In genomic region chr12:47222592-47222959, GRCh38 we compare ENCODE assay signal across 9 cellular contexts.
DNase-seq lines count a peak whose midpoint lies in the region; ATAC-seq and TF ChIP-seq lines count a peak whose summit lies in the region.
"Had no signal": no experiment of that assay in that cellular context is flagged by ENCODE, and none has a peak within 500 bp of the region (broad histone marks: within the 10 kb centered on the region; RNA-seq: fewer than 3 reads in every experiment).

No MANE protein-coding gene starts in this region.

- no peaks in the 10 kb centered on the region for H3K27me3 Mint-ChIP-seq in CD4-positive, alpha-beta memory T cell
- no peaks in the 10 kb centered on the region for H3K27me3 Mint-ChIP-seq in naive thymus-derived CD4-positive, alpha-beta T cell

- peak overlapping the region; percentile 1 to 29 for H3K4me3 ChIP-seq in CD4-positive, alpha-beta memory T cell (ENCODE audit: low read length in 2 of 2)
- H3K4me3 ChIP-seq in MM.1S (ENCODE audit: low read length) = no peak overlapping the region
- H3K4me3 ChIP-seq in colonic mucosa = no peak overlapping the region
- peak overlapping the region; percentile 35 for H3K4me3 ChIP-seq in naive thymus-derived CD4-positive, alpha-beta T cell (ENCODE audit: low read length)
- H3K4me3 ChIP-seq in vagina = no peak overlapping the region

- peak in 1 of 5 donors; percentile 27 for DNase-seq in CD4-positive, alpha-beta memory T cell
- no peak for DNase-seq in MM.1S
- no peak for DNase-seq in colonic mucosa
- DNase-seq in naive thymus-derived CD4-positive, alpha-beta T cell = no peak
- no peak for DNase-seq in vagina (ENCODE audit: extremely low spot score in 2 of 2)
- no peak for DNase-seq in pons (ENCODE audit: low spot score)
- no peak for DNase-seq in NCI-H1105 (lab: John Stamatoyannopoulos, UW)
- DNase-seq in DMS79 (lab: John Stamatoyannopoulos, UW) = no peak
- DNase-seq: activated gamma-delta T cell treated with Interleukin-2 at 50 U/mL for 16 hours had no signal

- peaks cover 51 to 79% (median 67%) of the 10 kb centered on the region in 4 donors for H3K4me1 Mint-ChIP-seq in CD4-positive, alpha-beta memory T cell
- peaks cover 50 to 78% (median 70%) of the 10 kb centered on the region in 7 donors for H3K4me1 Mint-ChIP-seq in naive thymus-derived CD4-positive, alpha-beta T cell

- H3K9me3 ChIP-seq in CD4-positive, alpha-beta memory T cell (ENCODE audit: control insufficient read depth in 1 of 2, low read length in 2 of 2) = no peaks in the 10 kb centered on the region
- no peaks in the 10 kb centered on the region for H3K9me3 ChIP-seq in MM.1S (replicated peaks; ENCODE audit: insufficient read depth, low read length)
- no peaks in the 10 kb centered on the region for H3K9me3 ChIP-seq in colonic mucosa
- H3K9me3 ChIP-seq in naive thymus-derived CD4-positive, alpha-beta T cell (ENCODE audit: control insufficient read depth in 2 of 3, low read length in 3 of 3) = no peaks in the 10 kb centered on the region
- H3K9me3 ChIP-seq in vagina = no peaks in the 10 kb centered on the region

- TF ChIP-seq POLR2A in vagina (IDR thresholded peaks at IDR 0.05) = no peak

- H3K36me3 Mint-ChIP-seq in CD4-positive, alpha-beta memory T cell = peaks cover 55 to 64% of the 10 kb centered on the region in 2 donors
- peaks cover 14 to 72% (median 50%) of the 10 kb centered on the region in 5 donors for H3K36me3 Mint-ChIP-seq in naive thymus-derived CD4-positive, alpha-beta T cell

- H3K4me1 ChIP-seq in CD4-positive, alpha-beta memory T cell (ENCODE audit: insufficient read depth, low read length) = peaks cover 93% of the 10 kb centered on the region
- H3K4me1 ChIP-seq in MM.1S (ENCODE audit: low read length) (peaks cover 10% of the 10 kb centered on the region; the same call in 1 of the 2 replicates), colonic mucosa (peaks cover 20% of the 10 kb centered on the region), vagina (peaks cover 16% of the 10 kb centered on the region)
- H3K4me1 ChIP-seq in naive thymus-derived CD4-positive, alpha-beta T cell (ENCODE audit: control insufficient read depth in 2 of 2, insufficient read depth in 2 of 2, low read length in 2 of 2) = peaks cover 51 to 53% of the 10 kb centered on the region in 2 donors

- peaks cover 17% of the 10 kb centered on the region for H3K36me3 ChIP-seq in CD4-positive, alpha-beta memory T cell (ENCODE audit: insufficient read depth, low read length)
- no peaks in the 10 kb centered on the region for H3K36me3 ChIP-seq in MM.1S (replicated peaks; ENCODE audit: insufficient read depth, low read length)
- H3K36me3 ChIP-seq in colonic mucosa = no peaks in the 10 kb centered on the region
- H3K36me3 ChIP-seq in naive thymus-derived CD4-positive, alpha-beta T cell (ENCODE audit: control insufficient read depth in 2 of 3, insufficient read depth in 3 of 3, low read length in 3 of 3) = peaks cover 3 to 22% (median 4%) of the 10 kb centered on the region in 3 experiments
- H3K36me3 ChIP-seq in vagina = no peaks in the 10 kb centered on the region

- peaks cover 8% of the 10 kb centered on the region for H3K79me2 ChIP-seq in MM.1S (ENCODE audit: low read length)

- H3F3A ChIP-seq in MM.1S (ENCODE audit: insufficient read depth, low read length) = no peaks in the 10 kb centered on the region

- no peaks in the 10 kb centered on the region for H4K20me1 ChIP-seq in MM.1S (ENCODE audit: insufficient read depth, low read length)

- H3K27me3 ChIP-seq in CD4-positive, alpha-beta memory T cell (ENCODE audit: insufficient read depth, low read length) = no peaks in the 10 kb centered on the region
- H3K27me3 ChIP-seq in MM.1S (replicated peaks; ENCODE audit: insufficient read depth, low read length) (no peaks in the 10 kb centered on the region), colonic mucosa (no peaks in the 10 kb centered on the region), vagina (no peaks in the 10 kb centered on the region)
- H3K27me3 ChIP-seq in naive thymus-derived CD4-positive, alpha-beta T cell (ENCODE audit: control insufficient read depth in 2 of 2, insufficient read depth in 2 of 2, low read length in 2 of 2) = no peaks in the 10 kb centered on the region

- H3K27ac Mint-ChIP-seq in CD4-positive, alpha-beta memory T cell = peak overlapping the region; percentile 78 to 97 (median 93)
- peak overlapping the region; percentile 73 to 99 (median 89) for H3K27ac Mint-ChIP-seq in naive thymus-derived CD4-positive, alpha-beta T cell

- no peaks in the 10 kb centered on the region for H3K9me3 Mint-ChIP-seq in CD4-positive, alpha-beta memory T cell
- H3K9me3 Mint-ChIP-seq in naive thymus-derived CD4-positive, alpha-beta T cell = peaks cover 0 to 1% (median 0%) of the 10 kb centered on the region in 11 donors

- POLR2A ChIA-PET in CD4-positive, alpha-beta memory T cell (lab: Charles Lee; ENCODE audit: partially characterized antibody) = interaction anchor here (1.0 to 2.2 kb wide), 2 partner anchors 54 to 84 kb away, joined by 3 to 12 read pairs; no protein-coding TSS in a partner anchor
- POLR2A ChIA-PET in naive thymus-derived CD4-positive, alpha-beta T cell (lab: Charles Lee) = interaction anchor here (13.6 kb wide), 1 partner anchor 30 kb away, joined by 173 read pairs; no protein-coding TSS in a partner anchor

- no peaks in the 10 kb centered on the region for H3K9me2 ChIP-seq in MM.1S (replicated peaks; ENCODE audit: insufficient read depth, low read length)

- ATAC-seq in naive thymus-derived CD4-positive, alpha-beta T cell = no peak

- H3K4me2 ChIP-seq in MM.1S (ENCODE audit: low read depth, low read length) = peak overlapping the region; percentile 7; the same call in 1 of the 2 replicates

- CTCF ChIA-PET in CD4-positive, alpha-beta memory T cell (lab: Charles Lee; ENCODE audit: partially characterized antibody) = interaction anchor here (1.0 kb wide), 1 partner anchor 9 kb away, joined by 3 read pairs; no protein-coding TSS in a partner anchor
- CTCF ChIA-PET in naive thymus-derived CD4-positive, alpha-beta T cell (lab: Charles Lee) = interaction anchor here (1.0 to 1.1 kb wide), 2 partner anchors 11 to 31 kb away, joined by 3 to 5 read pairs; no protein-coding TSS in a partner anchor

- H3K9ac ChIP-seq in MM.1S (ENCODE audit: low read length) (no peak overlapping the region), colonic mucosa (ENCODE audit: low read depth in 2 of 2, low read length in 2 of 2) (no peak overlapping the region)

- H3K27ac ChIP-seq in CD4-positive, alpha-beta memory T cell (ENCODE audit: low read depth, low read length) = peak overlapping the region; percentile 56
- H3K27ac ChIP-seq in MM.1S (ENCODE audit: low read length) = no peak overlapping the region
- peak overlapping the region; percentile 55 for H3K27ac ChIP-seq in colonic mucosa
- H3K27ac ChIP-seq in naive thymus-derived CD4-positive, alpha-beta T cell (ENCODE audit: low read depth, low read length) = peak overlapping the region; percentile 66
- no peak overlapping the region for H3K27ac ChIP-seq in vagina

- H3K4me3 Mint-ChIP-seq in CD4-positive, alpha-beta memory T cell = peak overlapping the region; percentile 75 to 87 (median 83)
- H3K4me3 Mint-ChIP-seq in naive thymus-derived CD4-positive, alpha-beta T cell = peak overlapping the region; percentile 80 to 93 (median 86)

- no peak overlapping the region for H2AFZ ChIP-seq in MM.1S (ENCODE audit: low read length)

- TF ChIP-seq CTCF in MM.1S (IDR thresholded peaks at IDR 0.05; ENCODE audit: low read length) (no peak), colonic mucosa (IDR thresholded peaks at IDR 0.05) (no peak), vagina (IDR thresholded peaks at IDR 0.05) (no peak)

- intact Hi-C loops in CD4-positive, alpha-beta memory T cell (cut with micrococcal nuclease) = no loop called here
- intact Hi-C loops in colonic mucosa (cut with DNase I) = loop anchor here (10.0 kb wide), 1 partner anchor 148 kb away; the partner anchor contains the start of genes AMIGO2 and PCED1B
- intact Hi-C loops in naive thymus-derived CD4-positive, alpha-beta T cell (cut with micrococcal nuclease) = no loop called here
- intact Hi-C loops in vagina (cut with DNase I) = no loop called here

Comparison
In these comparisons a context has a peak if more than half of its experiments do, and no peak if none do; other contexts are left out.
1. H3K27ac ChIP-seq: peak in CD4-positive, alpha-beta memory T cell (single experiment), colonic mucosa (single experiment) and naive thymus-derived CD4-positive, alpha-beta T cell (single experiment); none in MM.1S (single experiment) and vagina (single experiment).
2. H3K4me3 ChIP-seq: peak in CD4-positive, alpha-beta memory T cell (2 of 2) and naive thymus-derived CD4-positive, alpha-beta T cell (single experiment); none in MM.1S (single experiment), colonic mucosa (single experiment) and vagina (0 of 2).